Comparison of ENCODE assay signal across 1 cellular context in the genomic region with DNA sequence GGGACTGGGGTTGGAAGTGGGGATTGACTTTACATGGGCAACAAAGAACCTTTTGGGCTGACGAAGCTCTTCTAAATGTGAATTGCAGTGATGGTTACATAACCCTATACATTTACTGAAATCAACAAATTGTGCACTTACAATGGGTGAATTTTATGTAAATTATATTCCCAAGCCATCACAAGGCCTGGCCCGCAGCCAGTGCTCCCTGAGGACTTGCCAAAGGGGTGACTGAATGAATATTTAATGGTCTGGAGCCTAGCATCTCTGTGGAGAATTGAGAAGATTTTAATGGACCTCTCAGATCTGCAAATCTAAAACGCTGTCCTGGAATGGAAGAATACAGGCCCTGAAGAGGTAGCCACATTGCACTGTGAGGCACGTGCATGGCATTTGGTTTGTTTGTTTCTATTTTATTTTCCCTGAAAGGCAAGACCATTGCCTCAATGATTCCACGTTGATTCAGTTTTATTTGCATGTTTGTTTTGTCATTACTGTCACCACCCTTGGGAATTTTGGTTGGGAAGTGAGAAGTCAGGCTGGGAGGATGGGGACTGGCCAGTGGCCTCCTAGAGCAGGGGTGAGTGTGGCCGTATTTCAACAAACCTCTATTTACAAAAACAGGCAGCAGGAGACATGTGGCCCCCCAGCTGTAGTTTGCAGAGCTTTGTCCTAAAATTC.
A peak's percentile ranks its signal among the peaks of the same experiment; 100 is the strongest.
TF ChIP-seq lines count a peak whose summit lies in the region.

No MANE protein-coding gene starts in this region.

TF ChIP-seq in HepG2, 621 proteins besides CTCF, POLR2A, EP300 and RAD21 (continued from another document):
- TF ChIP-seq ZSCAN25 (CRISPR knock-in tag; IDR thresholded peaks at IDR 0.05) (peak; percentile 94), BHLHE40 (IDR thresholded peaks at IDR 0.05; ENCODE audit: low read length) (0 out of 2 replicates have a peak, but pooled peaks have one; percentile 25), EED (CRISPR knock-in tag; IDR thresholded peaks at IDR 0.05) (no peak), FOXO1 (CRISPR knock-in tag; IDR thresholded peaks at IDR 0.05) (no peak)
